ENCODE assay signal across 19 cellular contexts in genomic region chr13:27708325-27708724, GRCh38.
A peak's percentile ranks its signal among the peaks of the same experiment; 100 is the strongest.
DNase-seq lines count a peak whose midpoint lies in the region; ATAC-seq and TF ChIP-seq lines count a peak whose summit lies in the region.
"Had no signal": no experiment of that assay in that cellular context is flagged by ENCODE, and none has a peak within 500 bp of the region (broad histone marks: within the 10 kb centered on the region; RNA-seq: fewer than 3 reads in every experiment).

No MANE protein-coding gene starts in this region.

- H3K4me1 ChIP-seq in right atrium auricular region (no peaks in the 10 kb centered on the region), neuronal stem cell (ENCODE audit: control insufficient read depth in 2 of 2, insufficient read depth in 1 of 2, low read depth in 1 of 2, low read length in 2 of 2) (no peaks in the 10 kb centered on the region)

- H3K9ac ChIP-seq in neuronal stem cell (ENCODE audit: low read depth, low read length, poor library complexity) = no peak overlapping the region

- peak overlapping the region; percentile 14 for H3K23ac ChIP-seq in neuronal stem cell (ENCODE audit: low read depth, low read length, poor library complexity)

- no peak overlapping the region for H2BK12ac ChIP-seq in neuronal stem cell (ENCODE audit: low read length)

- H3K27me3 ChIP-seq in right atrium auricular region (no peaks in the 10 kb centered on the region), H7 (ENCODE audit: control insufficient read depth, insufficient read depth, low read length) (no peaks in the 10 kb centered on the region), MG63 (peaks cover 3% of the 10 kb centered on the region), neuronal stem cell (ENCODE audit: control insufficient read depth in 3 of 3, insufficient read depth in 3 of 3, low read depth in 1 of 3, low read length in 3 of 3) (peaks cover 0 to 5% (median 0%) of the 10 kb centered on the region in 3 experiments)

- H3K27ac ChIP-seq in right atrium auricular region = no peak overlapping the region
- H3K27ac ChIP-seq in neuronal stem cell (replicated peaks; ENCODE audit: low read length) = no peak overlapping the region

- H3K36me3 ChIP-seq in right atrium auricular region = no peaks in the 10 kb centered on the region
- no peaks in the 10 kb centered on the region for H3K36me3 ChIP-seq in H7 (replicated peaks; ENCODE audit: control insufficient read depth, insufficient read depth, low read length)
- H3K36me3 ChIP-seq in MG63 = no peaks in the 10 kb centered on the region
- H3K36me3 ChIP-seq in neuronal stem cell (replicated peaks in 1 of 2; ENCODE audit: control insufficient read depth in 2 of 2, insufficient read depth in 2 of 2, low read length in 2 of 2) = no peaks in the 10 kb centered on the region

- no peak overlapping the region for H3K4me3 ChIP-seq in right atrium auricular region
- no peak overlapping the region for H3K4me3 ChIP-seq in H7 (ENCODE audit: insufficient read depth, low read depth, low read length)
- H3K4me3 ChIP-seq in MG63 = no peak overlapping the region
- H3K4me3 ChIP-seq in neuronal stem cell (ENCODE audit: low read length in 2 of 2) = peak overlapping the region in 1 of 2 donors; percentile 59

- intact Hi-C loops in Right ventricle myocardium superior (cut with DNase I) = no loop called here

- H3K14ac ChIP-seq in neuronal stem cell (ENCODE audit: low read length) = no peak overlapping the region

- H4K8ac ChIP-seq in neuronal stem cell (ENCODE audit: low read depth, low read length) = no peak overlapping the region

- ATAC-seq in Right ventricle myocardium superior (ENCODE audit: poor library complexity) = peak; percentile 34
- ATAC-seq: HCT116 had no signal

- H3K4me2 ChIP-seq in neuronal stem cell (ENCODE audit: insufficient read depth, low read length, poor library complexity, severe bottlenecking) = no peak overlapping the region

- no CpG with 5 or more reads among the region's 9 CpGs for WGBS in neuronal stem cell (ENCODE audit: extremely low coverage in 2 of 2, insufficient read length in 2 of 2, insufficient replicate concordance in 1 of 2), 2 donors

- H4K91ac ChIP-seq in neuronal stem cell (ENCODE audit: low read depth, low read length, poor library complexity) = no peak overlapping the region

- H3K4ac ChIP-seq in neuronal stem cell (ENCODE audit: low read length) = no peak overlapping the region

- no peak overlapping the region for H2BK15ac ChIP-seq in neuronal stem cell (ENCODE audit: low read length)

- DNase-seq in Right ventricle myocardium superior = no peak
- no peak for DNase-seq in right atrium auricular region (ENCODE audit: low spot score)
- DNase-seq in H7 = peak; percentile 18
- DNase-seq in MG63 = peak; percentile 51
- DNase-seq in neuronal stem cell (ENCODE audit: low spot score) = no peak
- DNase-seq in activated T-cell treated with anti-CD3 and anti-CD28 coated beads for 4 hours = no peak
- DNase-seq in NCI-H146 (lab: John Stamatoyannopoulos, UW) = no peak
- DNase-seq: CD4-positive, CD25-positive, alpha-beta regulatory T cell; COR-L47; DMS153; MM.1S; NCI-H1048; NCI-H1417 treated with DMSO at 0.1 percent for 48 hours; NCI-H187 treated with DMSO at 0.1 percent for 48 hours; NCI-H2107; NCI-H226; NCI-H510A treated with DMSO at 0.1 percent for 48 hours; NCI-H748 treated with DMSO at 0.1 percent for 48 hours had no signal

- H3K18ac ChIP-seq in neuronal stem cell (ENCODE audit: low read length) = peak overlapping the region; percentile 24

- no peak overlapping the region for H2AFZ ChIP-seq in neuronal stem cell (ENCODE audit: low read length)

- no peaks in the 10 kb centered on the region for H3K79me1 ChIP-seq in neuronal stem cell (ENCODE audit: low read depth, low read length)

- H2BK5ac ChIP-seq in neuronal stem cell (ENCODE audit: low read length) = no peak overlapping the region

- no peak overlapping the region for H2AK5ac ChIP-seq in neuronal stem cell (ENCODE audit: low read depth, low read length)

- no peak overlapping the region for H2BK120ac ChIP-seq in neuronal stem cell (ENCODE audit: low read depth, low read length)

- H3K9me3 ChIP-seq in right atrium auricular region = peaks cover 0 to 16% of the 10 kb centered on the region in 2 donors
- peaks cover 4% of the 10 kb centered on the region for H3K9me3 ChIP-seq in MG63
- peaks cover 0 to 4% of the 10 kb centered on the region in 2 donors for H3K9me3 ChIP-seq in neuronal stem cell (replicated peaks in 1 of 2; ENCODE audit: control insufficient read depth in 2 of 2, insufficient read depth in 1 of 2, low read depth in 1 of 2, low read length in 2 of 2)

- no peak for TF ChIP-seq CTCF in right atrium auricular region (IDR thresholded peaks at IDR 0.05)

Comparison
In these comparisons a context has a peak if more than half of its experiments do, and no peak if none do; other contexts are left out.
1. DNase-seq: peak in H7 (single experiment) and MG63 (single experiment); none in Right ventricle myocardium superior (single experiment), right atrium auricular region (single experiment), neuronal stem cell (single experiment), activated T-cell treated with anti-CD3 and anti-CD28 coated beads for 4 hours (single experiment) and NCI-H146 (single experiment).